Comparison of ENCODE assay signal across 21 cellular contexts in genomic region chr6:4488389-4488788, GRCh38.
"Had no signal": no experiment of that assay in that cellular context is flagged by ENCODE, and none has a peak within 500 bp of the region (broad histone marks: within the 10 kb centered on the region; RNA-seq: fewer than 3 reads in every experiment).

No MANE protein-coding gene starts in this region.

- ATAC-seq: activated CD8-positive, alpha-beta T cell treated with anti-CD3 and anti-CD28 coated beads, Interleukin-2, amount 10 ng/mL, durations not matched to agents 7 days and 5 days; activated naive CD8-positive, alpha-beta T cell treated with anti-CD3 and anti-CD28 coated beads, Interleukin-2, amount 50 U/mL, for 24 hours; WTC11 had no signal

- H3K4me1 Mint-ChIP-seq: activated naive CD8-positive, alpha-beta T cell treated with anti-CD3 and anti-CD28 coated beads, Interleukin-2, amount 50 U/mL, for 24 hours; brain had no signal

- H3K27me3 ChIP-seq: MG63 had no signal

- H3K9me3 ChIP-seq: MG63 had no signal

- H3K36me3 Mint-ChIP-seq: brain had no signal

- DNase-seq: activated CD4-positive, alpha-beta T cell treated with anti-CD3 and anti-CD28 coated beads for 48 hours; activated CD4-positive, alpha-beta T cell treated with anti-CD3 and anti-CD28 coated beads, Interleukin-2, amount 50 U/mL, for 4 hours; activated CD4-positive, CD25-positive, alpha-beta regulatory T cell treated with anti-CD3 and anti-CD28 coated beads, Interleukin-2, amount 50 U/mL, for 72 hours; activated CD8-positive, alpha-beta memory T cell treated with anti-CD3 and anti-CD28 coated beads, Interleukin-2, amount 50 U/mL, for 48 hours; activated CD8-positive, alpha-beta T cell treated with anti-CD3 and anti-CD28 coated beads, Interleukin-2, amount 10 ng/mL, durations not matched to agents 7 days and 5 days; activated effector memory CD4-positive, alpha-beta T cell treated with Interleukin-2 at 50 U/mL for 16 hours; activated naive CD4-positive, alpha-beta T cell; activated naive CD8-positive, alpha-beta T cell treated with anti-CD3 and anti-CD28 coated beads, Interleukin-2, amount 50 U/mL, for 24 hours; activated T-cell treated with anti-CD3 and anti-CD28 coated beads, Interleukin-2, amount 50 U/mL, for 1 hour; amniotic stem cell; MG63; NCI-H1092 treated with DMSO at 0.1 percent for 48 hours; NCI-H1436; NCI-H1694 treated with DMSO at 0.1 percent for 48 hours; NCI-H2029 treated with DMSO at 0.1 percent for 48 hours; NCI-H510A treated with DMSO at 0.1 percent for 48 hours; SHP77 had no signal

- H3K4me3 Mint-ChIP-seq: activated CD8-positive, alpha-beta T cell treated with anti-CD3 and anti-CD28 coated beads, Interleukin-2, amount 10 ng/mL, durations not matched to agents 7 days and 5 days; activated naive CD8-positive, alpha-beta T cell treated with anti-CD3 and anti-CD28 coated beads, Interleukin-2, amount 50 U/mL, for 24 hours; activated T-helper 1 cell treated with anti-CD3 and anti-CD28 coated beads, Interleukin-12 subunit alpha, Interleukin-12 subunit beta, Interleukin-2, Interleukin-4 antibody, amounts not matched to agents 30 ng/mL and 10 ng/mL and 1 ng/mL, durations not matched to agents 14 hours and 24 hours and 36 hours; brain; T-helper 1 cell treated with Interleukin-12 subunit alpha and Interleukin-12 subunit beta and Interleukin-4 antibody, amounts not matched to agents 30 μg/mL and 1 μg/mL, for 36 hours; WTC11 had no signal

- H3K36me3 ChIP-seq: MG63 had no signal

- H3K27ac Mint-ChIP-seq: activated CD8-positive, alpha-beta T cell treated with anti-CD3 and anti-CD28 coated beads, Interleukin-2, amount 10 ng/mL, durations not matched to agents 7 days and 5 days; activated naive CD8-positive, alpha-beta T cell treated with anti-CD3 and anti-CD28 coated beads, Interleukin-2, amount 50 U/mL, for 24 hours; activated T-helper 1 cell treated with anti-CD3 and anti-CD28 coated beads, Interleukin-12 subunit alpha, Interleukin-12 subunit beta, Interleukin-2, Interleukin-4 antibody, amounts not matched to agents 30 ng/mL and 10 ng/mL and 1 ng/mL, durations not matched to agents 14 hours and 24 hours and 36 hours; T-helper 1 cell treated with Interleukin-12 subunit alpha and Interleukin-12 subunit beta and Interleukin-4 antibody, amounts not matched to agents 30 μg/mL and 1 μg/mL, for 36 hours; WTC11 had no signal

- H3K4me3 ChIP-seq: MG63 had no signal
